Comparison of ENCODE assay signal across 13 cellular contexts in genomic region chr17:79306688-79307323, GRCh38.
DNase-seq lines count a peak whose midpoint lies in the region; ATAC-seq, FAIRE-seq and TF ChIP-seq lines count a peak whose summit lies in the region.
"Had no signal": no experiment of that assay in that cellular context is flagged by ENCODE, and none has a peak within 500 bp of the region (broad histone marks: within the 10 kb centered on the region; RNA-seq: fewer than 3 reads in every experiment).

No MANE protein-coding gene starts in this region.

- H3K4me1 ChIP-seq in testis, result peaks cover 20% of the 10 kb centered on the region
- H3K4me1 ChIP-seq: HAP-1, SJCRH30 had no signal

- no peak overlapping the region for H3K4me3 ChIP-seq in testis
- H3K4me3 ChIP-seq: HAP-1, SJCRH30 had no signal

- no peaks in the 10 kb centered on the region for H3K36me3 ChIP-seq in testis (ENCODE audit: low read depth, missing control alignments)
- H3K36me3 ChIP-seq: HAP-1, SJCRH30 had no signal

- peak; percentile 47 for ATAC-seq in HG02798 (IDR thresholded peaks at IDR 0.05; ENCODE audit: poor library complexity, unreplicated experiment)

- no peaks in the 10 kb centered on the region for H3K27me3 ChIP-seq in testis

- TF ChIP-seq POLR2A in testis (IDR thresholded peaks at IDR 0.05) (no peak), GM12891 (IDR thresholded peaks at IDR 0.05; ENCODE audit: low read depth, low read length) (no peak)

- TF ChIP-seq CTCF in testis (IDR thresholded peaks at IDR 0.05), result no peak

- no peaks in the 10 kb centered on the region for H3K9me3 ChIP-seq in testis
- H3K9me3 ChIP-seq: HAP-1, SJCRH30 had no signal

- FAIRE-seq in GM12891 (lab: Jason Lieb, UNC), result no peak
- FAIRE-seq: GM19239 had no signal

- peak overlapping the region in 1 of 2 donors; percentile 68 for H3K27ac ChIP-seq in testis
- H3K27ac ChIP-seq: SJCRH30 had no signal

- 54 to 64% methylated on average over 20 to 22 of the region's 22 CpGs for WGBS in testis, 2 donors

- intact Hi-C loops in testis (cut with DNase I; ENCODE audit: low total_unique reads), result no loop called here

- DNase-seq in NCI-H2196 treated with DMSO at 0.1 percent for 48 hours (lab: John Stamatoyannopoulos, UW; ENCODE audit: unreplicated experiment), result peak; percentile 92
- DNase-seq in glomerular visceral epithelial cell (ENCODE audit: extremely low spot score), result peak; percentile 28
- DNase-seq in testis, result peak; percentile 21
- no peak for DNase-seq in hepatic stellate cell (ENCODE audit: low spot score)
- DNase-seq in GM12891 (ENCODE audit: insufficient read length, low spot score), result no peak
- DNase-seq in NCI-H2081 treated with DMSO at 0.1 percent for 48 hours (lab: John Stamatoyannopoulos, UW), result no peak
- DNase-seq: Calu3, endodermal cell, NCI-H2227 treated with DMSO at 0.1 percent for 48 hours, SJCRH30 had no signal

TF ChIP-seq in GM12891, 5 proteins besides CTCF, POLR2A, EP300 and RAD21:
- no peak for TF ChIP-seq POU2F2 (IDR thresholded peaks at IDR 0.05; ENCODE audit: low read depth, low read length)
- no peak for TF ChIP-seq SPI1 (IDR thresholded peaks at IDR 0.05; ENCODE audit: low read depth, low read length)
- no peak for TF ChIP-seq PAX5 (IDR thresholded peaks at IDR 0.05; ENCODE audit: insufficient read depth, low read length, severe bottlenecking)
- TF ChIP-seq POLR2AphosphoS5 (IDR thresholded peaks at IDR 0.05; ENCODE audit: low read depth, low read length), result no peak
- no peak for TF ChIP-seq TAF1 (IDR thresholded peaks at IDR 0.05; ENCODE audit: low read depth, low read length)

Comparison
In these comparisons a context has a peak if more than half of its experiments do, and no peak if none do; other contexts are left out.
1. DNase-seq: peak in NCI-H2196 treated with DMSO at 0.1 percent for 48 hours (single experiment), glomerular visceral epithelial cell (single experiment) and testis (single experiment); none in hepatic stellate cell (single experiment), GM12891 (single experiment) and NCI-H2081 treated with DMSO at 0.1 percent for 48 hours (single experiment).